In the genomic region with DNA sequence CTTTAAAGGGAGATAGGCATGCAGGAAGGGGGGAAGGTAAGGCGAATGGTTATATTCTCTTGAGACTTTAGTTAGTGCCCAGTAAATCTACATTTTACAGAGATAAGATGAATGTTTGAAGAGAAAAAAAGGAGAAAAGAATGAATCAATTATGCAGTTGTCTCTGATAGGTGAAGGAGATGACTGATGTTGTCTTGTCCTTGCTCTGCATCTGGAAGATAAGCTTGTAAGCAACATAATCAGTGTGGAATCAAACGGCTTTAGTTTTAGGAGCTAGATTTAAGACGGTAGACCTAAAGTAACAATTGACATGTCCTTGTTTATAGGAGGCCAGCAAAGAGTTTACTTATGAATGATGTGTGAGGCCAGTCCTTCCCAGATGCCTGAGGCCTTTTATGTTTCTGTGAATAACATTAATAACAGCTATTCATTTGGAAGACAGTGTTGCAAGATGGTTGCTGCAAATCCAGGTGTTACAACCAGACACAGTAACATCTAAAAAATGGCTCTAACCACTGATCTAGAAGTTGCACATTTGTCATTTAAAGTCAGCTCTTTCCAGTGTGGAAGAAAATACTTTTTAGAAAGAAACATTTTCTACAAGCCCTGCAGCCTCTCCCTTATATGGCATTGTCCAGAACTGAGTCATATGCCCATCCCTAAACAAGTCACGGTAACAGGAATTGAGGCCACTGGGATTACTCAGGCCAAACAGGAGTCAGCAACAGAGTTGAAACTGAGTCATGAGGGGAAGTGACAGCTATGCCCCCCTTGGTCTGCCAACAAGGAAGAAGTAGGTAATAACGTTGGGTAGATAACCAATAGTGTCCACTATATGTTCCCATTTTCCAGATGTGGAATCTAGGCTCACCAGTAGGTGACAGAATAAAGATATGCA, we compare ENCODE assay signal across 13 cellular contexts.
DNase-seq lines count a peak whose midpoint lies in the region; TF ChIP-seq lines count a peak whose summit lies in the region.
"Had no signal": no experiment of that assay in that cellular context is flagged by ENCODE, and none has a peak within 500 bp of the region (broad histone marks: within the 10 kb centered on the region; RNA-seq: fewer than 3 reads in every experiment).

No MANE protein-coding gene starts in this region.

- no peak overlapping the region for H4K5ac ChIP-seq in mesendoderm (ENCODE audit: low read length)

- no peaks in the 10 kb centered on the region for H3K79me2 ChIP-seq in mesendoderm (ENCODE audit: control insufficient read depth, insufficient read depth, low read length)

- no peaks in the 10 kb centered on the region for H3K27me3 Mint-ChIP-seq in Calu3 (ENCODE audit: unreplicated experiment)

- H3K56ac ChIP-seq in mesendoderm (ENCODE audit: low read length) = no peak overlapping the region

- CTCF ChIA-PET in Calu3 (lab: Charles Lee) = interaction anchor here (0.6 kb wide), 1 partner anchor 14 kb away, joined by 3 read pairs; no protein-coding TSS in a partner anchor

- H2AFZ ChIP-seq in neuronal stem cell (ENCODE audit: low read length) = no peak overlapping the region

- H3K36me3 Mint-ChIP-seq in Calu3 (ENCODE audit: insufficient read depth, unreplicated experiment) = no peaks in the 10 kb centered on the region

- H3K4ac ChIP-seq in mesendoderm (ENCODE audit: low read depth, low read length) (no peak overlapping the region), neuronal stem cell (ENCODE audit: low read length) (no peak overlapping the region)

- no peak overlapping the region for H3K4me3 Mint-ChIP-seq in Calu3 (ENCODE audit: low read depth, unreplicated experiment)

- H3K9me3 Mint-ChIP-seq in Calu3 (ENCODE audit: low read depth, unreplicated experiment) = no peaks in the 10 kb centered on the region
- H3K9me3 Mint-ChIP-seq: activated naive CD4-positive, alpha-beta T cell treated with anti-CD3 and anti-CD28 coated beads, Interleukin-2, amount 50 U/mL, for 72 hours had no signal

- H4K8ac ChIP-seq in mesendoderm (ENCODE audit: low read depth, low read length) = peak overlapping the region; percentile 17
- no peak overlapping the region for H4K8ac ChIP-seq in neuronal stem cell (ENCODE audit: low read depth, low read length)

- H2BK15ac ChIP-seq in mesendoderm (replicated peaks; ENCODE audit: low read depth) = no peak overlapping the region
- no peak overlapping the region for H2BK15ac ChIP-seq in neuronal stem cell (ENCODE audit: low read length)

- H2BK5ac ChIP-seq in mesendoderm (ENCODE audit: low read length) (peak overlapping the region; percentile 12), neuronal stem cell (ENCODE audit: low read length) (no peak overlapping the region)

- no peaks in the 10 kb centered on the region for H3K27me3 ChIP-seq in mesendoderm (ENCODE audit: insufficient read depth, low read length, poor library complexity)
- H3K27me3 ChIP-seq in neuronal stem cell (ENCODE audit: control insufficient read depth in 3 of 3, insufficient read depth in 3 of 3, low read depth in 1 of 3, low read length in 3 of 3) = no peaks in the 10 kb centered on the region

- no peak overlapping the region for H4K91ac ChIP-seq in neuronal stem cell (ENCODE audit: low read depth, low read length, poor library complexity)

- intact Hi-C loops in Calu3 (cut with micrococcal nuclease; ENCODE audit: unreplicated experiment) = no loop called here

- no peak overlapping the region for H2BK12ac ChIP-seq in neuronal stem cell (ENCODE audit: low read length)

- H3K14ac ChIP-seq in neuronal stem cell (ENCODE audit: low read length) = no peak overlapping the region

- no peak overlapping the region for H3K9ac ChIP-seq in mesendoderm (ENCODE audit: low read length)
- no peak overlapping the region for H3K9ac ChIP-seq in neuronal stem cell (ENCODE audit: low read depth, low read length, poor library complexity)

- DNase-seq in Calu3 = peak; percentile 30
- peak; percentile 59 for DNase-seq in NCI-H460 (ENCODE audit: extremely low read depth, low read depth)
- peak; percentile 62 to 96 for DNase-seq in cardiac fibroblast (ENCODE audit: low read depth in 2 of 2)
- DNase-seq in mesendoderm = peak; percentile 43
- DNase-seq in activated CD4-positive, CD25-positive, alpha-beta regulatory T cell treated with anti-CD3 and anti-CD28 coated beads, Interleukin-2, amount 50 U/mL, for 72 hours = no peak
- DNase-seq in DMS 273 treated with DMSO at 0.1 percent for 48 hours (lab: John Stamatoyannopoulos, UW) = no peak
- DNase-seq in DMS79 treated with DMSO at 0.1 percent for 48 hours (lab: John Stamatoyannopoulos, UW) = no peak
- DNase-seq in neuronal stem cell (ENCODE audit: low spot score) = no peak
- DNase-seq: activated CD4-positive, alpha-beta T cell treated with anti-CD3 and anti-CD28 coated beads for 4 hours; NCI-H1436; right cardiac atrium had no signal

- H3K23ac ChIP-seq in mesendoderm (ENCODE audit: low read length) (no peak overlapping the region), neuronal stem cell (ENCODE audit: low read depth, low read length, poor library complexity) (no peak overlapping the region)

- H3K36me3 ChIP-seq in mesendoderm (ENCODE audit: control insufficient read depth, insufficient read depth, low read length) (no peaks in the 10 kb centered on the region), neuronal stem cell (replicated peaks in 1 of 2; ENCODE audit: control insufficient read depth in 2 of 2, insufficient read depth in 2 of 2, low read length in 2 of 2) (peaks cover 2 to 5% of the 10 kb centered on the region in 2 donors)

- BruUV-seq in Calu3 (replicated peaks; lab: Mats Ljungman, UMichigan) = no TSS peak

- no peak for TF ChIP-seq CTCF in Calu3 (IDR thresholded peaks at IDR 0.05; ENCODE audit: unreplicated experiment)
- TF ChIP-seq CTCF in cardiac fibroblast (IDR thresholded peaks at IDR 0.05; ENCODE audit: low read depth, low read length) = no peak

- H3K4me1 Mint-ChIP-seq in Calu3 (ENCODE audit: low read depth, unreplicated experiment) = peaks cover 30% of the 10 kb centered on the region

- H3K9me3 ChIP-seq in neuronal stem cell (replicated peaks in 1 of 2; ENCODE audit: control insufficient read depth in 2 of 2, insufficient read depth in 1 of 2, low read depth in 1 of 2, low read length in 2 of 2) = no peaks in the 10 kb centered on the region

- no peak overlapping the region for H2BK120ac ChIP-seq in mesendoderm (ENCODE audit: low read depth, low read length)
- no peak overlapping the region for H2BK120ac ChIP-seq in neuronal stem cell (ENCODE audit: low read depth, low read length)

- H3K18ac ChIP-seq in mesendoderm (ENCODE audit: low read length) (no peak overlapping the region), neuronal stem cell (ENCODE audit: low read length) (no peak overlapping the region)

- no CpG with 5 or more reads among the region's 5 CpGs for WGBS in mesendoderm (ENCODE audit: extremely low coverage, insufficient coverage, low lambda C conversion rate)
- WGBS in neuronal stem cell (ENCODE audit: extremely low coverage in 2 of 2, insufficient read length in 2 of 2, insufficient replicate concordance in 1 of 2), 2 donors = no CpG with 5 or more reads among the region's 5 CpGs

- H3K27ac Mint-ChIP-seq in Calu3 (ENCODE audit: unreplicated experiment) = peak overlapping the region; percentile 21
- H3K27ac Mint-ChIP-seq: activated naive CD4-positive, alpha-beta T cell treated with anti-CD3 and anti-CD28 coated beads, Interleukin-2, amount 50 U/mL, for 72 hours had no signal

- H3K4me3 ChIP-seq in cardiac fibroblast (replicated peaks in 1 of 2; ENCODE audit: low read depth in 2 of 2, low read length in 2 of 2) (no peak overlapping the region), mesendoderm (ENCODE audit: low read length) (no peak overlapping the region), neuronal stem cell (ENCODE audit: low read length in 2 of 2) (no peak overlapping the region)
- H3K4me3 ChIP-seq: lung had no signal

- H3K27ac ChIP-seq in mesendoderm (ENCODE audit: low read depth, low read length) (no peak overlapping the region), neuronal stem cell (replicated peaks; ENCODE audit: low read length) (no peak overlapping the region)

- H3K79me1 ChIP-seq in mesendoderm (ENCODE audit: low read length) = no peaks in the 10 kb centered on the region
- no peaks in the 10 kb centered on the region for H3K79me1 ChIP-seq in neuronal stem cell (ENCODE audit: low read depth, low read length)

- no peak overlapping the region for H3K4me2 ChIP-seq in mesendoderm (ENCODE audit: low read length)
- H3K4me2 ChIP-seq in neuronal stem cell (ENCODE audit: insufficient read depth, low read length, poor library complexity, severe bottlenecking) = no peak overlapping the region

- peaks cover 3% of the 10 kb centered on the region for H3K4me1 ChIP-seq in mesendoderm (ENCODE audit: control insufficient read depth, low read depth, low read length)
- no peaks in the 10 kb centered on the region for H3K4me1 ChIP-seq in neuronal stem cell (ENCODE audit: control insufficient read depth in 2 of 2, insufficient read depth in 1 of 2, low read depth in 1 of 2, low read length in 2 of 2)

- H2AK5ac ChIP-seq in mesendoderm (ENCODE audit: low read length) = no peak overlapping the region
- no peak overlapping the region for H2AK5ac ChIP-seq in neuronal stem cell (ENCODE audit: low read depth, low read length)

Comparison
In these comparisons a context has a peak if more than half of its experiments do, and no peak if none do; other contexts are left out.
1. DNase-seq: peak in Calu3 (single experiment), NCI-H460 (single experiment), cardiac fibroblast (2 of 2) and mesendoderm (single experiment); none in activated CD4-positive, CD25-positive, alpha-beta regulatory T cell treated with anti-CD3 and anti-CD28 coated beads, Interleukin-2, amount 50 U/mL, for 72 hours (single experiment), DMS 273 treated with DMSO at 0.1 percent for 48 hours (single experiment), DMS79 treated with DMSO at 0.1 percent for 48 hours (single experiment) and neuronal stem cell (single experiment).